15 cellular contexts compared by ENCODE assay signal in genomic region chr6:105449756-105450390, GRCh38.
"Had no signal": no experiment of that assay in that cellular context is flagged by ENCODE, and none has a peak within 500 bp of the region (broad histone marks: within the 10 kb centered on the region; RNA-seq: fewer than 3 reads in every experiment).

No MANE protein-coding gene starts in this region.

- DNase-seq: activated CD4-positive, CD25-positive, alpha-beta regulatory T cell treated with anti-CD3 and anti-CD28 coated beads, Interleukin-2, amount 50 U/mL, for 72 hours; activated naive CD4-positive, alpha-beta T cell treated with Interleukin-2 at 50 U/mL for 16 hours; activated T-cell treated with anti-CD3 and anti-CD28 coated beads for 4 hours; aorta; caudate nucleus; hippocampal formation; kidney; left ventricle myocardium inferior; natural killer cell; thyroid gland; uterus had no signal

- H3K36me3 Mint-ChIP-seq: natural killer cell; stimulated activated memory B cell treated with anti-CD40 and anti-IgM and Interleukin-4, amounts not matched to agents 10 μg/mL and 1 μg/mL and 100 μg/mL, for 72 hours had no signal

- ATAC-seq: activated T-helper 17 cell treated with anti-CD3 and anti-CD28 coated beads, Interleukin-2, amount 50 U/mL, for 72 hours; natural killer cell; stimulated activated memory B cell treated with anti-CD40 and anti-IgM and Interleukin-4, amounts not matched to agents 10 μg/mL and 1 μg/mL and 100 μg/mL, for 72 hours had no signal

- H3K4me3 ChIP-seq: left ventricle myocardium inferior, thyroid gland, uterus had no signal

- H3K9me3 ChIP-seq: left ventricle myocardium inferior, neutrophil, thyroid gland, uterus had no signal

- H3K9me3 Mint-ChIP-seq: activated T-helper 17 cell treated with anti-CD3 and anti-CD28 coated beads, Interleukin-2, amount 50 U/mL, for 72 hours; natural killer cell; stimulated activated memory B cell treated with anti-CD40 and anti-IgM and Interleukin-4, amounts not matched to agents 10 μg/mL and 1 μg/mL and 100 μg/mL, for 72 hours had no signal

- H3K36me3 ChIP-seq: left ventricle myocardium inferior, neutrophil, thyroid gland, uterus had no signal

- H3K4me1 ChIP-seq: left ventricle myocardium inferior, parathyroid adenoma, uterus had no signal

- H3K27me3 ChIP-seq: neutrophil, thyroid gland, uterus had no signal

- H3K4me3 Mint-ChIP-seq: activated T-helper 17 cell treated with anti-CD3 and anti-CD28 coated beads, Interleukin-2, amount 50 U/mL, for 72 hours; natural killer cell; stimulated activated memory B cell treated with anti-CD40 and anti-IgM and Interleukin-4, amounts not matched to agents 10 μg/mL and 1 μg/mL and 100 μg/mL, for 72 hours had no signal

- H3K27ac ChIP-seq: left ventricle myocardium inferior, neutrophil, parathyroid adenoma, thyroid gland, uterus had no signal

- H3K27ac Mint-ChIP-seq: activated T-helper 17 cell treated with anti-CD3 and anti-CD28 coated beads, Interleukin-2, amount 50 U/mL, for 72 hours; natural killer cell; stimulated activated memory B cell treated with anti-CD40 and anti-IgM and Interleukin-4, amounts not matched to agents 10 μg/mL and 1 μg/mL and 100 μg/mL, for 72 hours had no signal
